24 cellular contexts compared by ENCODE assay signal in genomic region chr5:68795190-68795589, GRCh38.
"Had no signal": no experiment of that assay in that cellular context is flagged by ENCODE, and none has a peak within 500 bp of the region (broad histone marks: within the 10 kb centered on the region; RNA-seq: fewer than 3 reads in every experiment).

No MANE protein-coding gene starts in this region.

- DNase-seq: hypothalamus; immature natural killer cell; kidney; lower lobe of right lung; mammary epithelial cell; mesenchymal stem cell; naive thymus-derived CD8-positive, alpha-beta T cell; occipital lobe; psoas muscle; sigmoid colon; small intestine; spleen; stimulated activated CD4-positive, alpha-beta T cell treated with anti-CD3 and anti-CD28 coated beads, Interleukin-4, amount 100 ng/mL, for 24 hours; stimulated activated naive CD4-positive, alpha-beta T cell; tibial artery; trophoblast cell; upper lobe of right lung had no signal

- H3K4me1 ChIP-seq: lower lobe of right lung, parathyroid adenoma, sigmoid colon, spleen, suprapubic skin, upper lobe of right lung had no signal

- H3K9me3 ChIP-seq: lower lobe of right lung, neutrophil, psoas muscle, suprapubic skin, thoracic aorta, upper lobe of right lung had no signal

- ATAC-seq: naive thymus-derived CD8-positive, alpha-beta T cell; psoas muscle; stimulated activated effector memory CD8-positive, alpha-beta T cell treated with anti-CD3 and anti-CD28 coated beads, Interleukin-12 subunit alpha, Interleukin-12 subunit beta, amount 100 ng/mL, for 72 hours; upper lobe of right lung had no signal

- H3K4me3 ChIP-seq: lower lobe of right lung, psoas muscle, sigmoid colon, spleen, suprapubic skin, thoracic aorta, tibial artery, upper lobe of right lung had no signal

- H3K9ac ChIP-seq: parathyroid adenoma had no signal

- FAIRE-seq: islet of Langerhans, kidney, small intestine, urothelium cell line had no signal

- H3K27ac ChIP-seq: lower lobe of right lung, neutrophil, parathyroid adenoma, psoas muscle, sigmoid colon, spleen, suprapubic skin, thoracic aorta, tibial artery, upper lobe of right lung had no signal

- H3K36me3 ChIP-seq: lower lobe of right lung, neutrophil, sigmoid colon, spleen, suprapubic skin, thoracic aorta, tibial artery, upper lobe of right lung had no signal

- H3K79me2 ChIP-seq: parathyroid adenoma had no signal

- H3K27me3 ChIP-seq: neutrophil, sigmoid colon, spleen, suprapubic skin, tibial artery, upper lobe of right lung had no signal

- H2AFZ ChIP-seq: parathyroid adenoma had no signal
